In genomic region chr5:173703466-173703865, GRCh38 we compare ENCODE assay signal across 1 cellular context.
TF ChIP-seq lines count a peak whose summit lies in the region.

No MANE protein-coding gene starts in this region.

TF ChIP-seq in K562, 482 proteins besides CTCF, POLR2A, EP300 and RAD21 (continued from another document and continues in another):
- TF ChIP-seq RBM22 (IDR thresholded peaks at IDR 0.05; ENCODE audit: low read depth, low read length, poor library complexity, severe bottlenecking) (no peak), MLX (CRISPR knock-in tag; conservative IDR thresholded peaks at IDR 0.05) (no peak), ZBTB9 (CRISPR knock-in tag; IDR thresholded peaks at IDR 0.05) (no peak), RCOR1 (IDR thresholded peaks at IDR 0.05; ENCODE audit: borderline replicate concordance in 1 of 2, low read depth in 2 of 2, low read length in 2 of 2) (peak in 1 of 2 experiments; percentile 67; a peak in 1 of 4 replicates), PRPF4 (IDR thresholded peaks at IDR 0.05; ENCODE audit: insufficient read depth, low read depth, low read length, poor library complexity, severe bottlenecking) (no peak), MYBL2 (IDR thresholded peaks at IDR 0.05; ENCODE audit: low read depth) (no peak), MYBL2 (CRISPR knock-in tag; IDR thresholded peaks at IDR 0.05; ENCODE audit: borderline replicate concordance) (no peak), L3MBTL2 (IDR thresholded peaks at IDR 0.05) (peak; percentile 90), MEIS2 (IDR thresholded peaks at IDR 0.05; ENCODE audit: partially characterized antibody) (peak; percentile 60), CBFA2T3 (IDR thresholded peaks at IDR 0.05) (peak; percentile 83), SMAD4 (CRISPR knock-in tag; conservative IDR thresholded peaks at IDR 0.05) (peak; percentile 72; the same call in 1 of the 2 replicates), HDAC1 (IDR thresholded peaks at IDR 0.05) (peak in 1 of 2 experiments; percentile 64; a peak in 2 of 4 replicates), ATF7 (IDR thresholded peaks at IDR 0.05) (peak; percentile 59; the same call in 1 of the 2 replicates), ZNF165 (CRISPR knock-in tag; IDR thresholded peaks at IDR 0.05; ENCODE audit: borderline replicate concordance) (no peak), C11orf30 (IDR thresholded peaks at IDR 0.05; ENCODE audit: low read depth) (no peak), ARID1B (IDR thresholded peaks at IDR 0.05) (peak; percentile 85), TCF3 (CRISPR knock-in tag; IDR thresholded peaks at IDR 0.05) (peak; percentile 84), JUN (IDR thresholded peaks at IDR 0.05; ENCODE audit: borderline replicate concordance, low read depth, low read length) (no peak), JUN (CRISPR knock-in tag; IDR thresholded peaks at IDR 0.05; ENCODE audit: borderline replicate concordance) (no peak), KDM2B (CRISPR knock-in tag; IDR thresholded peaks at IDR 0.05) (no peak), CBFA2T2 (conservative IDR thresholded peaks at IDR 0.05) (peak; percentile 75), ZC3H8 (IDR thresholded peaks at IDR 0.05) (no peak), SMARCA4 (IDR thresholded peaks at IDR 0.05) (peak; percentile 76; the same call in 1 of the 2 replicates), NFIC (IDR thresholded peaks at IDR 0.05) (0 out of 2 replicates have a peak, but pooled peaks have one; percentile 26), GATAD2A (IDR thresholded peaks at IDR 0.05) (0 out of 2 replicates have a peak, but pooled peaks have one; percentile 19), ATF1 (CRISPR knock-in tag; IDR thresholded peaks at IDR 0.05) (no peak), ATF1 (tag; IDR thresholded peaks at IDR 0.05) (0 out of 2 replicates have a peak, but pooled peaks have one; percentile 13)
- TF ChIP-seq, protein P1, sequence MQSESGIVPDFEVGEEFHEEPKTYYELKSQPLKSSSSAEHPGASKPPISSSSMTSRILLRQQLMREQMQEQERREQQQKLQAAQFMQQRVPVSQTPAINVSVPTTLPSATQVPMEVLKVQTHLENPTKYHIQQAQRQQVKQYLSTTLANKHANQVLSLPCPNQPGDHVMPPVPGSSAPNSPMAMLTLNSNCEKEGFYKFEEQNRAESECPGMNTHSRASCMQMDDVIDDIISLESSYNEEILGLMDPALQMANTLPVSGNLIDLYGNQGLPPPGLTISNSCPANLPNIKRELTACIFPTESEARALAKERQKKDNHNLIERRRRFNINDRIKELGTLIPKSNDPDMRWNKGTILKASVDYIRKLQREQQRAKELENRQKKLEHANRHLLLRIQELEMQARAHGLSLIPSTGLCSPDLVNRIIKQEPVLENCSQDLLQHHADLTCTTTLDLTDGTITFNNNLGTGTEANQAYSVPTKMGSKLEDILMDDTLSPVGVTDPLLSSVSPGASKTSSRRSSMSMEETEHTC (IDR thresholded peaks at IDR 0.05), result peak; percentile 69; the same call in 1 of the 2 replicates
- TF ChIP-seq, protein P2, sequence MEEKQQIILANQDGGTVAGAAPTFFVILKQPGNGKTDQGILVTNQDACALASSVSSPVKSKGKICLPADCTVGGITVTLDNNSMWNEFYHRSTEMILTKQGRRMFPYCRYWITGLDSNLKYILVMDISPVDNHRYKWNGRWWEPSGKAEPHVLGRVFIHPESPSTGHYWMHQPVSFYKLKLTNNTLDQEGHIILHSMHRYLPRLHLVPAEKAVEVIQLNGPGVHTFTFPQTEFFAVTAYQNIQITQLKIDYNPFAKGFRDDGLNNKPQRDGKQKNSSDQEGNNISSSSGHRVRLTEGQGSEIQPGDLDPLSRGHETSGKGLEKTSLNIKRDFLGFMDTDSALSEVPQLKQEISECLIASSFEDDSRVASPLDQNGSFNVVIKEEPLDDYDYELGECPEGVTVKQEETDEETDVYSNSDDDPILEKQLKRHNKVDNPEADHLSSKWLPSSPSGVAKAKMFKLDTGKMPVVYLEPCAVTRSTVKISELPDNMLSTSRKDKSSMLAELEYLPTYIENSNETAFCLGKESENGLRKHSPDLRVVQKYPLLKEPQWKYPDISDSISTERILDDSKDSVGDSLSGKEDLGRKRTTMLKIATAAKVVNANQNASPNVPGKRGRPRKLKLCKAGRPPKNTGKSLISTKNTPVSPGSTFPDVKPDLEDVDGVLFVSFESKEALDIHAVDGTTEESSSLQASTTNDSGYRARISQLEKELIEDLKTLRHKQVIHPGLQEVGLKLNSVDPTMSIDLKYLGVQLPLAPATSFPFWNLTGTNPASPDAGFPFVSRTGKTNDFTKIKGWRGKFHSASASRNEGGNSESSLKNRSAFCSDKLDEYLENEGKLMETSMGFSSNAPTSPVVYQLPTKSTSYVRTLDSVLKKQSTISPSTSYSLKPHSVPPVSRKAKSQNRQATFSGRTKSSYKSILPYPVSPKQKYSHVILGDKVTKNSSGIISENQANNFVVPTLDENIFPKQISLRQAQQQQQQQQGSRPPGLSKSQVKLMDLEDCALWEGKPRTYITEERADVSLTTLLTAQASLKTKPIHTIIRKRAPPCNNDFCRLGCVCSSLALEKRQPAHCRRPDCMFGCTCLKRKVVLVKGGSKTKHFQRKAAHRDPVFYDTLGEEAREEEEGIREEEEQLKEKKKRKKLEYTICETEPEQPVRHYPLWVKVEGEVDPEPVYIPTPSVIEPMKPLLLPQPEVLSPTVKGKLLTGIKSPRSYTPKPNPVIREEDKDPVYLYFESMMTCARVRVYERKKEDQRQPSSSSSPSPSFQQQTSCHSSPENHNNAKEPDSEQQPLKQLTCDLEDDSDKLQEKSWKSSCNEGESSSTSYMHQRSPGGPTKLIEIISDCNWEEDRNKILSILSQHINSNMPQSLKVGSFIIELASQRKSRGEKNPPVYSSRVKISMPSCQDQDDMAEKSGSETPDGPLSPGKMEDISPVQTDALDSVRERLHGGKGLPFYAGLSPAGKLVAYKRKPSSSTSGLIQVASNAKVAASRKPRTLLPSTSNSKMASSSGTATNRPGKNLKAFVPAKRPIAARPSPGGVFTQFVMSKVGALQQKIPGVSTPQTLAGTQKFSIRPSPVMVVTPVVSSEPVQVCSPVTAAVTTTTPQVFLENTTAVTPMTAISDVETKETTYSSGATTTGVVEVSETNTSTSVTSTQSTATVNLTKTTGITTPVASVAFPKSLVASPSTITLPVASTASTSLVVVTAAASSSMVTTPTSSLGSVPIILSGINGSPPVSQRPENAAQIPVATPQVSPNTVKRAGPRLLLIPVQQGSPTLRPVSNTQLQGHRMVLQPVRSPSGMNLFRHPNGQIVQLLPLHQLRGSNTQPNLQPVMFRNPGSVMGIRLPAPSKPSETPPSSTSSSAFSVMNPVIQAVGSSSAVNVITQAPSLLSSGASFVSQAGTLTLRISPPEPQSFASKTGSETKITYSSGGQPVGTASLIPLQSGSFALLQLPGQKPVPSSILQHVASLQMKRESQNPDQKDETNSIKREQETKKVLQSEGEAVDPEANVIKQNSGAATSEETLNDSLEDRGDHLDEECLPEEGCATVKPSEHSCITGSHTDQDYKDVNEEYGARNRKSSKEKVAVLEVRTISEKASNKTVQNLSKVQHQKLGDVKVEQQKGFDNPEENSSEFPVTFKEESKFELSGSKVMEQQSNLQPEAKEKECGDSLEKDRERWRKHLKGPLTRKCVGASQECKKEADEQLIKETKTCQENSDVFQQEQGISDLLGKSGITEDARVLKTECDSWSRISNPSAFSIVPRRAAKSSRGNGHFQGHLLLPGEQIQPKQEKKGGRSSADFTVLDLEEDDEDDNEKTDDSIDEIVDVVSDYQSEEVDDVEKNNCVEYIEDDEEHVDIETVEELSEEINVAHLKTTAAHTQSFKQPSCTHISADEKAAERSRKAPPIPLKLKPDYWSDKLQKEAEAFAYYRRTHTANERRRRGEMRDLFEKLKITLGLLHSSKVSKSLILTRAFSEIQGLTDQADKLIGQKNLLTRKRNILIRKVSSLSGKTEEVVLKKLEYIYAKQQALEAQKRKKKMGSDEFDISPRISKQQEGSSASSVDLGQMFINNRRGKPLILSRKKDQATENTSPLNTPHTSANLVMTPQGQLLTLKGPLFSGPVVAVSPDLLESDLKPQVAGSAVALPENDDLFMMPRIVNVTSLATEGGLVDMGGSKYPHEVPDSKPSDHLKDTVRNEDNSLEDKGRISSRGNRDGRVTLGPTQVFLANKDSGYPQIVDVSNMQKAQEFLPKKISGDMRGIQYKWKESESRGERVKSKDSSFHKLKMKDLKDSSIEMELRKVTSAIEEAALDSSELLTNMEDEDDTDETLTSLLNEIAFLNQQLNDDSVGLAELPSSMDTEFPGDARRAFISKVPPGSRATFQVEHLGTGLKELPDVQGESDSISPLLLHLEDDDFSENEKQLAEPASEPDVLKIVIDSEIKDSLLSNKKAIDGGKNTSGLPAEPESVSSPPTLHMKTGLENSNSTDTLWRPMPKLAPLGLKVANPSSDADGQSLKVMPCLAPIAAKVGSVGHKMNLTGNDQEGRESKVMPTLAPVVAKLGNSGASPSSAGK (IDR thresholded peaks at IDR 0.05), result peak; percentile 80
- TF ChIP-seq, protein P3, sequence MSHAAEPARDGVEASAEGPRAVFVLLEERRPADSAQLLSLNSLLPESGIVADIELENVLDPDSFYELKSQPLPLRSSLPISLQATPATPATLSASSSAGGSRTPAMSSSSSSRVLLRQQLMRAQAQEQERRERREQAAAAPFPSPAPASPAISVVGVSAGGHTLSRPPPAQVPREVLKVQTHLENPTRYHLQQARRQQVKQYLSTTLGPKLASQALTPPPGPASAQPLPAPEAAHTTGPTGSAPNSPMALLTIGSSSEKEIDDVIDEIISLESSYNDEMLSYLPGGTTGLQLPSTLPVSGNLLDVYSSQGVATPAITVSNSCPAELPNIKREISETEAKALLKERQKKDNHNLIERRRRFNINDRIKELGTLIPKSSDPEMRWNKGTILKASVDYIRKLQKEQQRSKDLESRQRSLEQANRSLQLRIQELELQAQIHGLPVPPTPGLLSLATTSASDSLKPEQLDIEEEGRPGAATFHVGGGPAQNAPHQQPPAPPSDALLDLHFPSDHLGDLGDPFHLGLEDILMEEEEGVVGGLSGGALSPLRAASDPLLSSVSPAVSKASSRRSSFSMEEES (CRISPR knock-in tag; IDR thresholded peaks at IDR 0.05), result 0 out of 2 replicates have a peak, but pooled peaks have one; percentile 24
- TF ChIP-seq, protein P4, sequence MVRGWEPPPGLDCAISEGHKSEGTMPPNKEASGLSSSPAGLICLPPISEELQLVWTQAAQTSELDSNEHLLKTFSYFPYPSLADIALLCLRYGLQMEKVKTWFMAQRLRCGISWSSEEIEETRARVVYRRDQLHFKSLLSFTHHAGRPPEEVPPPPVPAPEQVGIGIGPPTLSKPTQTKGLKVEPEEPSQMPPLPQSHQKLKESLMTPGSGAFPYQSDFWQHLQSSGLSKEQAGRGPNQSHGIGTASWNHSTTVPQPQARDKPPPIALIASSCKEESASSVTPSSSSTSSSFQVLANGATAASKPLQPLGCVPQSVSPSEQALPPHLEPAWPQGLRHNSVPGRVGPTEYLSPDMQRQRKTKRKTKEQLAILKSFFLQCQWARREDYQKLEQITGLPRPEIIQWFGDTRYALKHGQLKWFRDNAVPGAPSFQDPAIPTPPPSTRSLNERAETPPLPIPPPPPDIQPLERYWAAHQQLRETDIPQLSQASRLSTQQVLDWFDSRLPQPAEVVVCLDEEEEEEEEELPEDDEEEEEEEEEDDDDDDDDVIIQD (CRISPR knock-in tag; IDR thresholded peaks at IDR 0.05), result 0 out of 2 replicates have a peak, but pooled peaks have one; percentile 15
- TF ChIP-seq, protein P5, sequence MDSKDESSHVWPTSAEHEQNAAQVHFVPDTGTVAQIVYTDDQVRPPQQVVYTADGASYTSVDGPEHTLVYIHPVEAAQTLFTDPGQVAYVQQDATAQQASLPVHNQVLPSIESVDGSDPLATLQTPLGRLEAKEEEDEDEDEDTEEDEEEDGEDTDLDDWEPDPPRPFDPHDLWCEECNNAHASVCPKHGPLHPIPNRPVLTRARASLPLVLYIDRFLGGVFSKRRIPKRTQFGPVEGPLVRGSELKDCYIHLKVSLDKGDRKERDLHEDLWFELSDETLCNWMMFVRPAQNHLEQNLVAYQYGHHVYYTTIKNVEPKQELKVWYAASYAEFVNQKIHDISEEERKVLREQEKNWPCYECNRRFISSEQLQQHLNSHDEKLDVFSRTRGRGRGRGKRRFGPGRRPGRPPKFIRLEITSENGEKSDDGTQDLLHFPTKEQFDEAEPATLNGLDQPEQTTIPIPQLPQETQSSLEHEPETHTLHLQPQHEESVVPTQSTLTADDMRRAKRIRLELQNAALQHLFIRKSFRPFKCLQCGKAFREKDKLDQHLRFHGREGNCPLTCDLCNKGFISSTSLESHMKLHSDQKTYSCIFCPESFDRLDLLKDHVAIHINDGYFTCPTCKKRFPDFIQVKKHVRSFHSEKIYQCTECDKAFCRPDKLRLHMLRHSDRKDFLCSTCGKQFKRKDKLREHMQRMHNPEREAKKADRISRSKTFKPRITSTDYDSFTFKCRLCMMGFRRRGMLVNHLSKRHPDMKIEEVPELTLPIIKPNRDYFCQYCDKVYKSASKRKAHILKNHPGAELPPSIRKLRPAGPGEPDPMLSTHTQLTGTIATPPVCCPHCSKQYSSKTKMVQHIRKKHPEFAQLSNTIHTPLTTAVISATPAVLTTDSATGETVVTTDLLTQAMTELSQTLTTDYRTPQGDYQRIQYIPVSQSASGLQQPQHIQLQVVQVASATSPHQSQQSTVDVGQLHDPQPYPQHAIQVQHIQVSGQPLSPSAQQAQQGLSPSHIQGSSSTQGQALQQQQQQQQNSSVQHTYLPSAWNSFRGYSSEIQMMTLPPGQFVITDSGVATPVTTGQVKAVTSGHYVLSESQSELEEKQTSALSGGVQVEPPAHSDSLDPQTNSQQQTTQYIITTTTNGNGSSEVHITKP (IDR thresholded peaks at IDR 0.05; ENCODE audit: partially characterized antibody), result peak; percentile 27
- TF ChIP-seq, protein P6, sequence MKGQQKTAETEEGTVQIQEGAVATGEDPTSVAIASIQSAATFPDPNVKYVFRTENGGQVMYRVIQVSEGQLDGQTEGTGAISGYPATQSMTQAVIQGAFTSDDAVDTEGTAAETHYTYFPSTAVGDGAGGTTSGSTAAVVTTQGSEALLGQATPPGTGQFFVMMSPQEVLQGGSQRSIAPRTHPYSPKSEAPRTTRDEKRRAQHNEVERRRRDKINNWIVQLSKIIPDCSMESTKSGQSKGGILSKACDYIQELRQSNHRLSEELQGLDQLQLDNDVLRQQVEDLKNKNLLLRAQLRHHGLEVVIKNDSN (CRISPR knock-in tag; IDR thresholded peaks at IDR 0.05), result peak; percentile 79
- TF ChIP-seq, protein P7, sequence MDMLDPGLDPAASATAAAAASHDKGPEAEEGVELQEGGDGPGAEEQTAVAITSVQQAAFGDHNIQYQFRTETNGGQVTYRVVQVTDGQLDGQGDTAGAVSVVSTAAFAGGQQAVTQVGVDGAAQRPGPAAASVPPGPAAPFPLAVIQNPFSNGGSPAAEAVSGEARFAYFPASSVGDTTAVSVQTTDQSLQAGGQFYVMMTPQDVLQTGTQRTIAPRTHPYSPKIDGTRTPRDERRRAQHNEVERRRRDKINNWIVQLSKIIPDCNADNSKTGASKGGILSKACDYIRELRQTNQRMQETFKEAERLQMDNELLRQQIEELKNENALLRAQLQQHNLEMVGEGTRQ (CRISPR knock-in tag; IDR thresholded peaks at IDR 0.05), result peak; percentile 45
